8 cellular contexts compared by ENCODE assay signal in the genomic region with DNA sequence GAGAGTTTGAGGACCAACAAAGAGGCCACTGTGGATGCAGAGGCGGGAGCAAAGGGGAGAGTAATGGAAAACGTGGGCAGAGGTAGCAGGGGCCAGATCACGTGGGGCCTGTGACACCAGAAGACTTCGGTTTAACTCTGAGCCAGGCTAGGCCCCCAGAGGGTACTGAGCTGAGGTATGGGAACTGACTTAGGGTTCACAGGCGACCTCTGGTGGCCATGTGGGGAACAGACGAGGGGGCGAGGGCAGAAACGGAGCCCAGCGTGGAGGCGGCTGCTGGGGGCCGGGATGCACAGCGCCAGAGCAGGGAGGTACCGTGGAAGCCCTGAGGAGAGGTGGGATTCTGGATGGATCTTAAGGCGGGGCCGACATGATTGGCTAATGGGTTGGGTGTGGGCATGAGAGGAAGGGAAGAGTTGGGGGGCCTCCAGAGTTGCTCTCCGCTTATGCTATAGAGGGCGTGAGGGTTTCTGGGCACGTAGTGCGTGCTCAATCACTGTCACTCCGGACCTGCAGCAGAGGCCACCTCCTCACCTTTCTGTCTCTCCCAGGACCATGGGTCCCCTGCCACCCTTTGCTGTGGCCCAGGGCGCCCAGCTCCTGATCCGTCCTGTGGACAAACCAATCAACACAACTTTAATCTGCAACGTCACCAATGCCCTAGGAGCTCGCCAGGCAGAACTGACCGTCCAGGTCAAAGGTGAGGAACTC. TPM values are rescaled to one million over a fixed set of nuclear protein-coding genes. Genes with fewer than 3 reads are reported as not detected.
DNase-seq lines count a peak whose midpoint lies in the region; ATAC-seq and TF ChIP-seq lines count a peak whose summit lies in the region.

No MANE protein-coding gene starts in this region.

- no peak overlapping the region for H3K4me3 Mint-ChIP-seq in Caco-2 (ENCODE audit: unreplicated experiment)
- no peak overlapping the region for H3K4me3 Mint-ChIP-seq in activated naive CD8-positive, alpha-beta T cell treated with anti-CD3 and anti-CD28 coated beads for 36 hours

- H3F3A ChIP-seq in smooth muscle cell (ENCODE audit: low read depth), result no peaks in the 10 kb centered on the region

- H3K36me3 ChIP-seq in Caco-2 (ENCODE audit: control insufficient read depth, insufficient read depth, low read length) (peaks cover 33% of the 10 kb centered on the region), smooth muscle cell (ENCODE audit: low read depth) (peaks cover 10% of the 10 kb centered on the region)

- no peak overlapping the region for H3K4me2 ChIP-seq in smooth muscle cell

- peaks cover 29% of the 10 kb centered on the region for H3K4me1 Mint-ChIP-seq in Caco-2 (ENCODE audit: low read depth, unreplicated experiment)
- H3K4me1 Mint-ChIP-seq in activated naive CD8-positive, alpha-beta T cell treated with anti-CD3 and anti-CD28 coated beads for 36 hours, result peaks cover 7% of the 10 kb centered on the region

- intact Hi-C loops in Caco-2 (cut with micrococcal nuclease; ENCODE audit: unreplicated experiment), result loop anchor here (1.0 to 5.0 kb wide), 4 partner anchors 47 to 145 kb away; no protein-coding TSS in a partner anchor
- intact Hi-C loops in left cardiac atrium (cut with DNase I), result loop anchor here (1.0 to 5.0 kb wide), 2 partner anchors 85 to 86 kb away; no protein-coding TSS in a partner anchor

- no peaks in the 10 kb centered on the region for H3K9me3 Mint-ChIP-seq in Caco-2 (ENCODE audit: unreplicated experiment)
- H3K9me3 Mint-ChIP-seq in activated naive CD8-positive, alpha-beta T cell treated with anti-CD3 and anti-CD28 coated beads for 36 hours, result no peaks in the 10 kb centered on the region

- H3K4me3 ChIP-seq in Caco-2 (ENCODE audit: low read depth, low read length) (no peak overlapping the region), smooth muscle cell (no peak overlapping the region)

- no peak overlapping the region for H3K27ac ChIP-seq in smooth muscle cell (ENCODE audit: low read depth)

- no TSS peak for BruUV-seq in Caco-2 (replicated peaks; lab: Mats Ljungman, UMichigan)

- H3K27ac Mint-ChIP-seq in Caco-2 (ENCODE audit: unreplicated experiment), result peak overlapping the region; percentile 12
- no peak overlapping the region for H3K27ac Mint-ChIP-seq in activated naive CD8-positive, alpha-beta T cell treated with anti-CD3 and anti-CD28 coated beads for 36 hours

- POLR2A ChIA-PET in Caco-2 (lab: Charles Lee), result interaction anchor here (0.7 to 1.4 kb wide), 4 partner anchors 13 to 87 kb away, joined by 3 read pairs; a partner anchor contains a TSS

- no peaks in the 10 kb centered on the region for H3K27me3 Mint-ChIP-seq in Caco-2 (ENCODE audit: insufficient read depth, unreplicated experiment)
- no peaks in the 10 kb centered on the region for H3K27me3 Mint-ChIP-seq in activated naive CD8-positive, alpha-beta T cell treated with anti-CD3 and anti-CD28 coated beads for 36 hours

- H3K27me3 ChIP-seq in Caco-2 (replicated peaks; ENCODE audit: control insufficient read depth, insufficient read depth, low read length), result no peaks in the 10 kb centered on the region
- no peaks in the 10 kb centered on the region for H3K27me3 ChIP-seq in smooth muscle cell (ENCODE audit: low read depth)

- no peaks in the 10 kb centered on the region for H3K79me2 ChIP-seq in smooth muscle cell (ENCODE audit: low read depth)

- H3K9ac ChIP-seq in smooth muscle cell (ENCODE audit: low read depth), result no peak overlapping the region

- 62% methylated on average over 25 of the region's 25 CpGs for WGBS in smooth muscle cell (ENCODE audit: low lambda C conversion rate)

- H3K9me3 ChIP-seq in Caco-2 (no peaks in the 10 kb centered on the region), smooth muscle cell (replicated peaks; ENCODE audit: low read depth) (no peaks in the 10 kb centered on the region)

- H3K4me1 ChIP-seq in Caco-2 (no peaks in the 10 kb centered on the region), smooth muscle cell (ENCODE audit: low read depth) (no peaks in the 10 kb centered on the region)

- no peaks in the 10 kb centered on the region for H4K20me1 ChIP-seq in smooth muscle cell (ENCODE audit: low read depth)

- CTCF ChIA-PET in Caco-2 (lab: Charles Lee), result interaction anchor here (0.6 to 2.5 kb wide), 14 partner anchors 10 to 86 kb away, joined by 3 to 34 read pairs (median 3); a partner anchor contains a TSS

- no peak overlapping the region for H2AFZ ChIP-seq in smooth muscle cell (ENCODE audit: low read depth)

- ATAC-seq in SK-N-SH treated with all-trans-retinoic acid at 6 μM for 48 hours (peak; percentile 88), left cardiac atrium (peak; percentile 66 to 83), GM19328 (IDR thresholded peaks at IDR 0.05; ENCODE audit: unreplicated experiment) (no peak), GM21526 (IDR thresholded peaks at IDR 0.05; ENCODE audit: low FRiP score, unreplicated experiment) (no peak)

- H3K36me3 Mint-ChIP-seq in Caco-2 (ENCODE audit: insufficient read depth, unreplicated experiment), result peaks cover 94% of the 10 kb centered on the region
- H3K36me3 Mint-ChIP-seq in activated naive CD8-positive, alpha-beta T cell treated with anti-CD3 and anti-CD28 coated beads for 36 hours, result peaks cover 24% of the 10 kb centered on the region

- TF ChIP-seq CTCF in Caco-2 (IDR thresholded peaks at IDR 0.05; ENCODE audit: insufficient read depth in 1 of 2, low read depth in 1 of 2, low read length in 1 of 2, severe bottlenecking in 1 of 2, unreplicated experiment in 1 of 2), result peak; percentile 89 to 94
- peak; percentile 80 for TF ChIP-seq CTCF in smooth muscle cell (IDR thresholded peaks at IDR 0.05; ENCODE audit: borderline replicate concordance, insufficient read depth, poor library complexity, severe bottlenecking)

- DNase-seq in Caco-2, result peak; percentile 77 to 84
- DNase-seq in HT-29 (ENCODE audit: low spot score), result peak; percentile 80
- DNase-seq in activated naive CD8-positive, alpha-beta T cell treated with anti-CD3 and anti-CD28 coated beads for 36 hours, result peak; percentile 72
- DNase-seq in left cardiac atrium, result peak; percentile 78
- peak; percentile 12 for DNase-seq in smooth muscle cell (lab: John Stamatoyannopoulos, UW; ENCODE audit: unreplicated experiment)

TF ChIP-seq in SK-N-SH treated with all-trans-retinoic acid at 6 μM for 48 hours, 23 proteins besides CTCF, POLR2A, EP300 and RAD21:
- TF ChIP-seq, protein P1, sequence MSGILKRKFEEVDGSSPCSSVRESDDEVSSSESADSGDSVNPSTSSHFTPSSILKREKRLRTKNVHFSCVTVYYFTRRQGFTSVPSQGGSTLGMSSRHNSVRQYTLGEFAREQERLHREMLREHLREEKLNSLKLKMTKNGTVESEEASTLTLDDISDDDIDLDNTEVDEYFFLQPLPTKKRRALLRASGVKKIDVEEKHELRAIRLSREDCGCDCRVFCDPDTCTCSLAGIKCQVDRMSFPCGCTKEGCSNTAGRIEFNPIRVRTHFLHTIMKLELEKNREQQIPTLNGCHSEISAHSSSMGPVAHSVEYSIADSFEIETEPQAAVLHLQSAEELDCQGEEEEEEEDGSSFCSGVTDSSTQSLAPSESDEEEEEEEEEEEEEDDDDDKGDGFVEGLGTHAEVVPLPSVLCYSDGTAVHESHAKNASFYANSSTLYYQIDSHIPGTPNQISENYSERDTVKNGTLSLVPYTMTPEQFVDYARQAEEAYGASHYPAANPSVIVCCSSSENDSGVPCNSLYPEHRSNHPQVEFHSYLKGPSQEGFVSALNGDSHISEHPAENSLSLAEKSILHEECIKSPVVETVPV (CRISPR knock-in tag; IDR thresholded peaks at IDR 0.05), result no peak

RNA-seq across cellular contexts. Expression of a gene that starts 13.7 kb away (rescaled TPM):
- total RNA-seq in Caco-2 (2022) (86.5 and 93.8 TPM in 2 replicates), left cardiac atrium (10 to 100 TPM; 27.5 to 64.7 TPM), smooth muscle cell (23.5 and 25.4 TPM in 2 replicates)
- 204 and 206 TPM in 2 replicates for total RNA-seq in HT-29 (2014; rRNA removed; shearing (Covaris generic))
- total RNA-seq in activated naive CD8-positive, alpha-beta T cell treated with anti-CD3 and anti-CD28 coated beads for 36 hours, result 10 to 100 TPM; 14.5 TPM
- 28.5 and 35.0 TPM in 2 replicates for polyA plus RNA-seq in smooth muscle cell

RNA-seq across cellular contexts. Expression of a gene that starts 13.9 kb away (rescaled TPM):
- 2.9 and 3.3 TPM in 2 replicates for total RNA-seq in Caco-2 (2022)
- 1.0 and 2.2 TPM in 2 replicates for total RNA-seq in HT-29 (2014; rRNA removed; shearing (Covaris generic))
- total RNA-seq in activated naive CD8-positive, alpha-beta T cell treated with anti-CD3 and anti-CD28 coated beads for 36 hours, result 1 to 10 TPM in 1 of 2 experiments, under 1 TPM in 1; 0.62 to 1.4 TPM
- total RNA-seq in left cardiac atrium, result 1 to 10 TPM; 2.4 to 6.2 TPM
- total RNA-seq in smooth muscle cell, result 0.81 and 1.5 TPM in 2 replicates
- 0.88 and 2.4 TPM in 2 replicates for polyA plus RNA-seq in smooth muscle cell

RNA-seq across cellular contexts. Expression of a gene that starts 41.6 kb away (rescaled TPM):
- not detected in 2 replicates for total RNA-seq in Caco-2 (2022)
- total RNA-seq in HT-29 (2014; rRNA removed; shearing (Covaris generic)), result not detected in 2 replicates
- total RNA-seq in activated naive CD8-positive, alpha-beta T cell treated with anti-CD3 and anti-CD28 coated beads for 36 hours, result not detected
- not detected for total RNA-seq in left cardiac atrium
- total RNA-seq in smooth muscle cell, result not detected in 2 replicates
- polyA plus RNA-seq in smooth muscle cell, result not detected in 2 replicates

RNA-seq across cellular contexts. Expression of a gene that starts 44.0 kb away (rescaled TPM):
- 3.9 and 6.8 TPM in 2 replicates for total RNA-seq in Caco-2 (2022)
- not detected in 2 replicates for total RNA-seq in HT-29 (2014; rRNA removed; shearing (Covaris generic))
- not detected for total RNA-seq in activated naive CD8-positive, alpha-beta T cell treated with anti-CD3 and anti-CD28 coated beads for 36 hours
- total RNA-seq in left cardiac atrium, result not detected
- total RNA-seq in smooth muscle cell, result not detected in 2 replicates
- not detected in 2 replicates for polyA plus RNA-seq in smooth muscle cell

Comparison
In these comparisons a context has a peak if more than half of its experiments do, and no peak if none do; other contexts are left out.
1. DNase-seq: peak in every context shown above with its lines; median percentile 80 in Caco-2; 80 in HT-29; 78 in left cardiac atrium; 72 in activated naive CD8-positive, alpha-beta T cell treated with anti-CD3 and anti-CD28 coated beads for 36 hours; 12 in smooth muscle cell.
2. ATAC-seq: peak in SK-N-SH treated with all-trans-retinoic acid at 6 μM for 48 hours (single experiment) and left cardiac atrium (2 of 2); none in GM19328 (single experiment) and GM21526 (single experiment).